Comparison of ENCODE assay signal across 8 cellular contexts in the genomic region with DNA sequence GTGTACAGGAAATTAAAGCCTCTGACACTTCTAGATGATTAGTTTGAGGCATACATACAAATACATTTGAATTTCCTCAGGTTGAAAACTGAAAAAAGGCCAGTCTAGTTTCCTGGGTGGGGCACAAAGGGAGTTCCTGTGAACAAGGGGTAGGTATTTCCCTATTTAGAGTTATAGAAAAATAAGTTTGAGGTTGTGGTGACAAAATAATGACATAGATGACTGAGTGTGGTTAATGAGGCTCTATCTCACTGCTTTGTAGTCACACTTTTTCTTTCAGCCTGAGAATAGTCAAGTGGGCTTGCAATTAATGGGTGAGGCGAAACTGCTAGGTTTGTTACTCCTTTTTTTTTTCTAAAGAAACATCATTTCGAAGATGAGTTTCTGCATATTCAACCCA. TPM values are rescaled to one million over a fixed set of nuclear protein-coding genes. Genes with fewer than 3 reads are reported as not detected.
DNase-seq lines count a peak whose midpoint lies in the region; ATAC-seq and TF ChIP-seq lines count a peak whose summit lies in the region.
"Had no signal": no experiment of that assay in that cellular context is flagged by ENCODE, and none has a peak within 500 bp of the region (broad histone marks: within the 10 kb centered on the region; RNA-seq: fewer than 3 reads in every experiment).

No MANE protein-coding gene starts in this region.

- H3K4me3 Mint-ChIP-seq in memory B cell (no peak overlapping the region), osteocyte (ENCODE audit: unreplicated experiment) (no peak overlapping the region)

- H3K79me2 ChIP-seq in smooth muscle cell (ENCODE audit: low read depth) = no peaks in the 10 kb centered on the region

- H4K20me1 ChIP-seq in smooth muscle cell (ENCODE audit: low read depth) = no peaks in the 10 kb centered on the region

- H3K36me3 ChIP-seq in smooth muscle cell (ENCODE audit: low read depth) = no peaks in the 10 kb centered on the region

- H3K4me1 Mint-ChIP-seq in memory B cell (peaks cover 12% of the 10 kb centered on the region), osteocyte (ENCODE audit: unreplicated experiment) (no peaks in the 10 kb centered on the region)

- H3K4me3 ChIP-seq in smooth muscle cell = no peak overlapping the region

- H3K36me3 Mint-ChIP-seq in memory B cell = no peaks in the 10 kb centered on the region
- no peaks in the 10 kb centered on the region for H3K36me3 Mint-ChIP-seq in osteocyte (ENCODE audit: unreplicated experiment)

- H3K27me3 Mint-ChIP-seq in memory B cell (peaks cover 15% of the 10 kb centered on the region), osteocyte (ENCODE audit: unreplicated experiment) (peaks cover 27% of the 10 kb centered on the region)

- H3K4me1 ChIP-seq in smooth muscle cell (ENCODE audit: low read depth) = no peaks in the 10 kb centered on the region

- no peak overlapping the region for H3K27ac ChIP-seq in smooth muscle cell (ENCODE audit: low read depth)

- TF ChIP-seq CTCF in smooth muscle cell (IDR thresholded peaks at IDR 0.05; ENCODE audit: borderline replicate concordance, insufficient read depth, poor library complexity, severe bottlenecking) (no peak), osteocyte (IDR thresholded peaks at IDR 0.05) (no peak)

- H3F3A ChIP-seq in smooth muscle cell (ENCODE audit: low read depth) = no peaks in the 10 kb centered on the region

- H3K9me3 Mint-ChIP-seq in memory B cell (peaks cover 6% of the 10 kb centered on the region), osteocyte (ENCODE audit: unreplicated experiment) (no peaks in the 10 kb centered on the region)

- H3K27ac Mint-ChIP-seq in memory B cell (no peak overlapping the region), osteocyte (ENCODE audit: unreplicated experiment) (no peak overlapping the region)

- DNase-seq in NAMALWA (ENCODE audit: low spot score) (peak; percentile 80), memory B cell (ENCODE audit: low spot score in 2 of 2) (no peak), smooth muscle cell (lab: John Stamatoyannopoulos, UW; ENCODE audit: unreplicated experiment) (no peak), osteocyte (ENCODE audit: extremely low spot score, unreplicated experiment) (no peak), H4 (ENCODE audit: low spot score) (no peak)
- DNase-seq: cortex of kidney had no signal

- no peaks in the 10 kb centered on the region for H3K9me3 ChIP-seq in smooth muscle cell (replicated peaks; ENCODE audit: low read depth)

- no peak overlapping the region for H3K9ac ChIP-seq in smooth muscle cell (ENCODE audit: low read depth)

- ATAC-seq in GM18861 (IDR thresholded peaks at IDR 0.05; ENCODE audit: unreplicated experiment) (peak; percentile 66), GM21717 (IDR thresholded peaks at IDR 0.05; ENCODE audit: unreplicated experiment) (peak; percentile 65), memory B cell (ENCODE audit: low read depth) (peak; percentile 53)

- WGBS in smooth muscle cell (ENCODE audit: low lambda C conversion rate) = 94% methylated on average over 2 of the region's 2 CpGs

- H3K27me3 ChIP-seq in smooth muscle cell (ENCODE audit: low read depth) = peaks cover 31% of the 10 kb centered on the region

- H3K4me2 ChIP-seq in smooth muscle cell = no peak overlapping the region

- H2AFZ ChIP-seq in smooth muscle cell (ENCODE audit: low read depth) = no peak overlapping the region

RNA-seq across cellular contexts. Expression of a gene that starts 4.3 kb away (rescaled TPM):
- total RNA-seq in smooth muscle cell (1.0 and 12.6 TPM in 2 replicates), osteocyte (0.86 and 1.3 TPM in 2 replicates)
- 1.3 and 4.7 TPM in 2 replicates for polyA plus RNA-seq in smooth muscle cell
- 7.2 and 9.3 TPM in 2 replicates for total RNA-seq in H4 (2014; rRNA removed; shearing (Covaris generic))
